In the genomic region with DNA sequence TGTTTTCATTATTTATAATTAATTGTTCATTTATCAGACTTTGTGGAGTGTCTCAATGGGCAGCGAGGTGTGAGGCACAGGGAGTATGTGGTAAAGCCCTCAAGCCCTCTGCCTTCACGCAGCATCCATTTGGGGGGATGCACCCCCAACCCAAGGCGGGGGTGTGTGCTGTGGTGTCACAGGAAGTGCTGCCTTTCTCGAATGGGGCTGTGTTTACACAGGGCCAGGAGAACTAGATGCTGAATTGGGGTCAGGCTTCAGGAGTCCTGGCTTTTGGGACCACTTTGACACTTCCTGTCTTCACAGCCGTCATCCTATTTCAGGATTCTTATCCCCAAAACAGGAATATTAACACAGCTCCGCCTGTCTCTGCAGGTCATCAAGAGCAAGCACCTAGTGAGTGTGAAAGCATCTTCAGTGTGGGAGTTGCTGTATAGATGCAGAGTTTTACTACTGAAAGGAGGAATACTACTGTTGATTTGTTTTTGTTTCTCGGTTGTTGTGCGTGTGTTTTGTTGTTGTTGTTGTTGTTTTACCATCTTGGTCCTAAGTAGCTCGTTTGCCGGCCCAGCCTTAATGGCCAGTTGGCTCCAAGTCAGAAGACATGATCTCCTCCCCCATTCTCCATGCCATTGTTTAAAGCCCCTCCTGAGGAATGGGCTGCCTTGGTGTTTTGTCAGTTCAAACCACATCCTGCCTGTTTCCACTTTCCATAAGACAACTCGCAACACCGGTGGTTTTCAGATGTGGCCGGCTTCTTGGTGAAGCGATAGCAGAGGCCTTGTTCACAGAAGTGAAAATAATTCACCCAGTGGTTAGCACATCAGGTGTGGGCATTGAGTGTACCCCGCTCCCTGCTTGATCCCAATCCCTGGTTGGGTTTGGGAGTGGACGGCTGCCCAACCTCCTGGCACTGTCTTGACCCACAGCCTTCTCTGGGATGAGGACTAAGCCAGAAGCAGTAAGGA, we compare ENCODE assay signal across 8 cellular contexts.
DNase-seq lines count a peak whose midpoint lies in the region; ATAC-seq, FAIRE-seq and TF ChIP-seq lines count a peak whose summit lies in the region.

No MANE protein-coding gene starts in this region.

- H3K27ac ChIP-seq in KOPT-K1 (ENCODE audit: low read depth, low read length, poor library complexity, severe bottlenecking) (peak overlapping the region; percentile 98), body of pancreas (peak overlapping the region in 3 of 4 donors; percentile 58 to 78 (median 74)), small intestine (ENCODE audit: low read depth in 1 of 2, low read length in 1 of 2) (peak overlapping the region in 1 of 2 donors; percentile 42), PC-9 (no peak overlapping the region)

- intact Hi-C loops in body of pancreas (cut with DNase I) (no loop called here), PC-9 (cut with micrococcal nuclease; ENCODE audit: unreplicated experiment) (no loop called here)

- BruUV-seq in PC-9 (replicated peaks; lab: Mats Ljungman, UMichigan): no TSS peak

- POLR2A ChIA-PET in PC-9 (lab: Charles Lee; ENCODE audit: unreplicated experiment): no interaction called here

- H4K20me1 ChIP-seq in PC-9 (ENCODE audit: insufficient read depth): no peaks in the 10 kb centered on the region

- H2AFZ ChIP-seq in PC-9: no peak overlapping the region

- H3K79me2 ChIP-seq in PC-9 (ENCODE audit: low read depth): no peaks in the 10 kb centered on the region

- FAIRE-seq in GM12891 (lab: Jason Lieb, UNC): peak; percentile 98
- no peak for FAIRE-seq in small intestine (lab: Jason Lieb, UNC)

- H3K4me2 ChIP-seq in PC-9: no peak overlapping the region

- H3K36me3 ChIP-seq in KOPT-K1 (ENCODE audit: insufficient read depth, low read length): no peaks in the 10 kb centered on the region
- no peaks in the 10 kb centered on the region for H3K36me3 ChIP-seq in body of pancreas (replicated peaks in 1 of 2; ENCODE audit: insufficient read depth in 1 of 2, low read depth in 2 of 2)
- no peaks in the 10 kb centered on the region for H3K36me3 ChIP-seq in small intestine (ENCODE audit: control insufficient read depth in 2 of 2, insufficient read depth in 2 of 2, low read length in 2 of 2)
- no peaks in the 10 kb centered on the region for H3K36me3 ChIP-seq in PC-9 (ENCODE audit: low read depth)

- CTCF ChIA-PET in PC-9 (lab: Charles Lee): no interaction called here

- H3K9me3 ChIP-seq in KOPT-K1 (ENCODE audit: insufficient read depth, low read length, poor library complexity, severe bottlenecking) (no peaks in the 10 kb centered on the region), body of pancreas (no peaks in the 10 kb centered on the region), small intestine (ENCODE audit: control insufficient read depth, low read depth) (no peaks in the 10 kb centered on the region), PC-9 (ENCODE audit: insufficient read depth, low read depth) (no peaks in the 10 kb centered on the region; the same call in 1 of the 2 replicates)

- H3K9me2 ChIP-seq in PC-9 (ENCODE audit: insufficient read depth): no peaks in the 10 kb centered on the region

- H3F3A ChIP-seq in PC-9 (ENCODE audit: insufficient read depth, low read depth): no peaks in the 10 kb centered on the region

- H3K27me3 ChIP-seq in body of pancreas (no peaks in the 10 kb centered on the region), small intestine (ENCODE audit: control insufficient read depth in 2 of 2, insufficient read depth in 2 of 2, low read length in 2 of 2) (no peaks in the 10 kb centered on the region), PC-9 (ENCODE audit: insufficient read depth, low read depth) (no peaks in the 10 kb centered on the region)

- ATAC-seq in GM21576 (IDR thresholded peaks at IDR 0.05; ENCODE audit: unreplicated experiment): peak; percentile 76
- no peak for ATAC-seq in body of pancreas
- ATAC-seq in omental fat pad (ENCODE audit: low FRiP score): no peak

- TF ChIP-seq POLR2A in GM12891 (IDR thresholded peaks at IDR 0.05; ENCODE audit: low read depth, low read length) (0 out of 2 replicates have a peak, but pooled peaks have one; percentile 17), body of pancreas (IDR thresholded peaks at IDR 0.05) (no peak)

- H3K4me3 ChIP-seq in body of pancreas (no peak overlapping the region), small intestine (ENCODE audit: low read depth in 1 of 2, low read length in 2 of 2) (no peak overlapping the region), PC-9 (no peak overlapping the region)

- TF ChIP-seq CTCF in body of pancreas (IDR thresholded peaks at IDR 0.05) (no peak), omental fat pad (IDR thresholded peaks at IDR 0.05) (no peak), PC-9 (conservative IDR thresholded peaks at IDR 0.05) (no peak)

- 64 to 81% methylated on average over 16 of the region's 16 CpGs for WGBS in body of pancreas, 2 donors
- 64 to 83% (median 69%) methylated on average over 16 of the region's 16 CpGs for WGBS in small intestine, 3 donors

- DNase-seq in GM12891 (ENCODE audit: insufficient read length, low spot score): no peak
- DNase-seq in body of pancreas: no peak
- DNase-seq in small intestine: no peak
- no peak for DNase-seq in omental fat pad (ENCODE audit: low spot score)
- no peak for DNase-seq in C1 segment of cervical spinal cord (lab: John Stamatoyannopoulos, UW)
- DNase-seq in PC-9: no peak

- H3K4me1 ChIP-seq in body of pancreas (peaks cover 36% of the 10 kb centered on the region), small intestine (ENCODE audit: control insufficient read depth in 2 of 2, insufficient read depth in 1 of 2, low read depth in 1 of 2, low read length in 1 of 2) (peaks cover 5 to 15% of the 10 kb centered on the region in 2 donors), PC-9 (replicated peaks; ENCODE audit: insufficient read depth) (no peaks in the 10 kb centered on the region)

TF ChIP-seq in GM12891, 5 proteins besides CTCF, POLR2A, EP300 and RAD21:
- TF ChIP-seq PAX5 (IDR thresholded peaks at IDR 0.05; ENCODE audit: insufficient read depth, low read length, severe bottlenecking) (no peak), SPI1 (IDR thresholded peaks at IDR 0.05; ENCODE audit: low read depth, low read length) (peak; percentile 32)
